In the genomic region with DNA sequence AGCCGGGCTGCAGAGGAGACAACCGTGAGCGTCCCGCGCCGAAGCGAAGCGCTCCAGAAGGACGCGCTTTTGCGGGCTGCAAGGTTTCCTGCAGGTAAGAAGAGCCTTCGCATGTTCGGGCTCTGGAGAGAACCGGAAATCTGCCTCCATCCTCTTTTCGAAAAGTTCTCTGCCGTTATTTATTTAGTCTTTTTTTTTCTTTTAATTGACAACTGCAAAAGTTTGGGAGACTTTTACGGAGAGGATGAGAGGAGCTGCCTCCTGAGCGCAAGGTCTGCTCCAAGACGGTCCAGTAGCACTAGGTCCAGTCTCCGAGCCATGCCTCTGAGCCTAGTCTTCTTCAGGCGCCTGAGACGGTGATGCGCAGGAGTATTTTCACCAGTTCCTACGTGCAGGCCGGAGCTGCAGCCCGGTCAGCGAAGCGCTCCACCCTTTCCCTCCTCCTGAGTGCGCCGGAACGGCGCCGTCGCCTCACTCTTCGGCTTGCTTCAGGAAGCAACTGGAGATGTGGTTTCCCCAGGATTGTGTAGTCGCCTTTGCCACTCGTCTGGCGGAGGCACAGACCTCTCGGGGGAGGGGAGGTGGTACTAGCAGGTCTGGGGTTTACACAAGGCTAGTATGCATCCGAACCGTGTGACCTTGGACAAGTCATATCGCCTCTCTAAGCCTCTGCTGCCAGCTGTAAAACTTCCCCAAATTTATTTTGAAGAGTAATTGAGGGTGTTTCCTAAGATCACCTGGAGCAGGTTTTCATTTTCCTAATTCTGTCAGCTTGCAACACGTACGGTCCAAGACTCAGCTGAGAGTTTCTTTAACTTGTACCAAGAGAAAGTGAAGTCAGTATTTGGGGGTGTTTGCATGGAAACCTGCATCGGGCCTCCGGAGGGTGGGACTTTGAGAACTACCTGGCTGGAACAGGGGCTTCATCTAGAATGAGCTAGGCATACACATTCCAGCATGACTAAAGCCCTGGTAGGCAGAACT, we compare ENCODE assay signal across 18 cellular contexts. TPM values are rescaled to one million over a fixed set of nuclear protein-coding genes. Genes with fewer than 3 reads are reported as not detected.
DNase-seq lines count a peak whose midpoint lies in the region; ATAC-seq lines count a peak whose summit lies in the region.
"Had no signal": no experiment of that assay in that cellular context is flagged by ENCODE, and none has a peak within 500 bp of the region (broad histone marks: within the 10 kb centered on the region; RNA-seq: fewer than 3 reads in every experiment).

No MANE protein-coding gene starts in this region.

- H3K9me3 ChIP-seq in Karpas-422 (ENCODE audit: low read length) = no peaks in the 10 kb centered on the region
- H3K9me3 ChIP-seq: A549, SK-N-SH had no signal

- DNase-seq in Daoy (ENCODE audit: low read depth) (peak; percentile 11), HK-2 (ENCODE audit: unreplicated experiment) (peak; percentile 16), kidney tubule cell (ENCODE audit: low spot score) (peak; percentile 30), A172 (ENCODE audit: low spot score) (no peak), Karpas-422 (no peak)
- DNase-seq in central memory CD8-positive, alpha-beta T cell (ENCODE audit: low spot score in 2 of 2) = no peak
- no peak for DNase-seq in activated CD4-positive, CD25-positive, alpha-beta regulatory T cell treated with anti-CD3 and anti-CD28 coated beads, Interleukin-2, amount 50 U/mL, for 72 hours
- DNase-seq: C1 segment of cervical spinal cord, KG1, NCI-H1048, NCI-H146, NCI-H2081, NCI-H510A treated with DMSO at 0.1 percent for 48 hours, Right ventricle myocardium superior, SK-N-SH had no signal

- H3K4me2 ChIP-seq in Karpas-422 (ENCODE audit: low read depth, low read length, poor library complexity, severe bottlenecking) = no peak overlapping the region
- H3K4me2 ChIP-seq: A549, SK-N-SH had no signal

- no peak overlapping the region for H2AFZ ChIP-seq in Karpas-422 (ENCODE audit: low read length)

- H3K9ac ChIP-seq in Karpas-422 (ENCODE audit: low read length) = no peak overlapping the region
- H3K9ac ChIP-seq: SK-N-SH had no signal

- no peaks in the 10 kb centered on the region for H4K20me1 ChIP-seq in Karpas-422 (ENCODE audit: insufficient read depth, low read depth, low read length)

- peaks cover 14% of the 10 kb centered on the region for H3K4me1 Mint-ChIP-seq in central memory CD8-positive, alpha-beta T cell

- ATAC-seq in central memory CD8-positive, alpha-beta T cell (replicated peaks; ENCODE audit: extremely low read depth, poor library complexity, severe bottlenecking) = no peak
- no peak for ATAC-seq in HG03469 (IDR thresholded peaks at IDR 0.05; ENCODE audit: unreplicated experiment)
- ATAC-seq: A549, HCT116 had no signal

- H3K27ac Mint-ChIP-seq in central memory CD8-positive, alpha-beta T cell (ENCODE audit: low read depth) = no peak overlapping the region

- peaks cover 4% of the 10 kb centered on the region for H3K36me3 Mint-ChIP-seq in central memory CD8-positive, alpha-beta T cell (ENCODE audit: insufficient read depth)

- H3K9me3 Mint-ChIP-seq in central memory CD8-positive, alpha-beta T cell = no peaks in the 10 kb centered on the region

- no peaks in the 10 kb centered on the region for H3K79me2 ChIP-seq in Karpas-422 (ENCODE audit: low read length)

- peak overlapping the region; percentile 34 for H3K4me3 Mint-ChIP-seq in central memory CD8-positive, alpha-beta T cell

- no peak overlapping the region for H3K27ac ChIP-seq in Karpas-422 (ENCODE audit: low read length)
- H3K27ac ChIP-seq: A549 had no signal

- H3K4me3 ChIP-seq in Karpas-422 (ENCODE audit: low read length) = no peak overlapping the region
- H3K4me3 ChIP-seq: A549 had no signal

- no peaks in the 10 kb centered on the region for H3K9me2 ChIP-seq in Karpas-422 (replicated peaks; ENCODE audit: insufficient read depth, low read length)
- H3K9me2 ChIP-seq: SK-N-SH had no signal

- peaks cover 98% of the 10 kb centered on the region for H3K27me3 Mint-ChIP-seq in central memory CD8-positive, alpha-beta T cell

- H3K4me1 ChIP-seq in Karpas-422 (ENCODE audit: low read length) = no peaks in the 10 kb centered on the region
- H3K4me1 ChIP-seq: A549 had no signal

- no peaks in the 10 kb centered on the region for H3K36me3 ChIP-seq in Karpas-422 (ENCODE audit: insufficient read depth, low read length)

- no peaks in the 10 kb centered on the region for H3K27me3 ChIP-seq in Karpas-422 (ENCODE audit: low read length)

RNA-seq across cellular contexts. Expression of a gene that starts 4.5 kb away (rescaled TPM):
- 0.29 TPM in 1 of 2 replicates, not detected in the other for total RNA-seq in Daoy (2014; rRNA removed; shearing (Covaris generic))
- 0.29 TPM in 1 of 2 replicates, not detected in the other for total RNA-seq in A172 (2014; rRNA removed; shearing (Covaris generic))
- total RNA-seq in Karpas-422 (2014; rRNA removed; shearing (Covaris generic); ENCODE audit: low replicate concordance) = not detected in 2 replicates
- total RNA-seq: Right ventricle myocardium superior had no signal

Comparison
In these comparisons a context has a peak if more than half of its experiments do, and no peak if none do; other contexts are left out.
1. DNase-seq: peak in Daoy (single experiment), HK-2 (single experiment) and kidney tubule cell (single experiment); none in central memory CD8-positive, alpha-beta T cell (0 of 2), A172 (single experiment), activated CD4-positive, CD25-positive, alpha-beta regulatory T cell treated with anti-CD3 and anti-CD28 coated beads, Interleukin-2, amount 50 U/mL, for 72 hours (single experiment) and Karpas-422 (single experiment).